ENCODE assay signal across 8 cellular contexts in genomic region chr6:106098383-106099234, GRCh38. TPM values are rescaled to one million over a fixed set of nuclear protein-coding genes. Genes with fewer than 3 reads are reported as not detected.
DNase-seq lines count a peak whose midpoint lies in the region; ATAC-seq and TF ChIP-seq lines count a peak whose summit lies in the region.

No MANE protein-coding gene starts in this region.

- no peak for TF ChIP-seq CTCF in H9 (conservative IDR thresholded peaks at IDR 0.05)

- H4K91ac ChIP-seq in H9 (ENCODE audit: insufficient read length, low read depth, low read length) = no peak overlapping the region

- ATAC-seq in GM21390 (IDR thresholded peaks at IDR 0.05; ENCODE audit: unreplicated experiment) (no peak), GM21423 (IDR thresholded peaks at IDR 0.05; ENCODE audit: unreplicated experiment) (no peak)

- no peak overlapping the region for H4K5ac ChIP-seq in H9 (ENCODE audit: insufficient read length, low read depth, low read length)

- no peak overlapping the region for H3K18ac ChIP-seq in H9 (ENCODE audit: insufficient read length, low read depth, low read length)

- H3K23ac ChIP-seq in H9 (ENCODE audit: insufficient read length, low read depth, low read length) = no peak overlapping the region

- no peak overlapping the region for H3K27ac ChIP-seq in H9 (ENCODE audit: insufficient read length, low read depth, low read length)

- no peak overlapping the region for H3K56ac ChIP-seq in H9 (ENCODE audit: insufficient read length, low read depth, low read length)

- H3K79me2 ChIP-seq in H9 (ENCODE audit: insufficient read depth, low read length) = no peaks in the 10 kb centered on the region

- peaks cover 26 to 46% of the 10 kb centered on the region in 2 experiments for H3K4me1 Mint-ChIP-seq in H9
- H3K4me1 Mint-ChIP-seq in activated naive CD4-positive, alpha-beta T cell treated with anti-CD3 and anti-CD28 coated beads, Interleukin-2, amount 10 ng/mL, durations not matched to agents 7 days and 5 days = peaks cover 98% of the 10 kb centered on the region

- H3K4me3 Mint-ChIP-seq in H9 = peak overlapping the region; percentile 44 to 70
- peak overlapping the region; percentile 85 for H3K4me3 Mint-ChIP-seq in activated naive CD4-positive, alpha-beta T cell treated with anti-CD3 and anti-CD28 coated beads, Interleukin-2, amount 10 ng/mL, durations not matched to agents 7 days and 5 days

- peak overlapping the region in 1 of 3 experiments; percentile 81; a peak in 2 of 7 replicates for H3K27ac Mint-ChIP-seq in H9
- peak overlapping the region; percentile 98 for H3K27ac Mint-ChIP-seq in activated naive CD4-positive, alpha-beta T cell treated with anti-CD3 and anti-CD28 coated beads, Interleukin-2, amount 10 ng/mL, durations not matched to agents 7 days and 5 days

- peak overlapping the region; percentile 41 for H3K4me3 ChIP-seq in iPS-15b (ENCODE audit: low read depth, low read length)

- H2BK15ac ChIP-seq in H9 (ENCODE audit: low read depth, low read length) = no peak overlapping the region

- H2AK5ac ChIP-seq in H9 (ENCODE audit: insufficient read length, low read length) = no peak overlapping the region

- no peak overlapping the region for H2BK120ac ChIP-seq in H9 (ENCODE audit: low read depth, low read length, poor library complexity, severe bottlenecking)

- no peaks in the 10 kb centered on the region for H4K20me1 ChIP-seq in H9 (ENCODE audit: control insufficient read depth, insufficient read depth, insufficient read length)

- H2BK20ac ChIP-seq in H9 (ENCODE audit: low read depth, low read length, poor library complexity, severe bottlenecking) = no peak overlapping the region

- no peak overlapping the region for H2BK12ac ChIP-seq in H9 (ENCODE audit: insufficient read length, low read depth, low read length)

- H3K36me3 Mint-ChIP-seq in H9 (ENCODE audit: insufficient read depth in 1 of 3, low read depth in 3 of 3) = no peaks in the 10 kb centered on the region
- peaks cover 75% of the 10 kb centered on the region for H3K36me3 Mint-ChIP-seq in activated naive CD4-positive, alpha-beta T cell treated with anti-CD3 and anti-CD28 coated beads, Interleukin-2, amount 10 ng/mL, durations not matched to agents 7 days and 5 days

- no peaks in the 10 kb centered on the region for H3K79me1 ChIP-seq in H9 (ENCODE audit: insufficient read depth, low read depth, low read length, poor library complexity, severe bottlenecking)

- H3K4me2 ChIP-seq in H9 (ENCODE audit: insufficient read depth, insufficient read length, low read length) = peak overlapping the region; percentile 76

- H3K4ac ChIP-seq in H9 (ENCODE audit: low read depth, low read length) = no peak overlapping the region

- no peak overlapping the region for H3T11ph ChIP-seq in H9 (ENCODE audit: low read length)

- no peak overlapping the region for H3K9ac ChIP-seq in H9 (ENCODE audit: extremely low read depth, insufficient read length, low read length)
- no peak overlapping the region for H3K9ac ChIP-seq in iPS-15b (ENCODE audit: low read depth, low read length)

- peaks cover 3% of the 10 kb centered on the region; the same call in 1 of the 2 replicates for H3K4me1 ChIP-seq in H9 (ENCODE audit: insufficient read depth, low read length)
- H3K4me1 ChIP-seq in iPS-15b (ENCODE audit: control insufficient read depth, insufficient read depth, low read length) = peaks cover 15% of the 10 kb centered on the region

- H3K27me3 Mint-ChIP-seq in H9 (ENCODE audit: low read depth) = peaks cover 3% of the 10 kb centered on the region
- peaks cover 11% of the 10 kb centered on the region for H3K27me3 Mint-ChIP-seq in activated naive CD4-positive, alpha-beta T cell treated with anti-CD3 and anti-CD28 coated beads, Interleukin-2, amount 10 ng/mL, durations not matched to agents 7 days and 5 days

- peak overlapping the region; percentile 82 for H2AFZ ChIP-seq in H9 (ENCODE audit: low read length)

- no peaks in the 10 kb centered on the region for H3K36me3 ChIP-seq in iPS-15b (ENCODE audit: control insufficient read depth, insufficient read depth, low read length)

- no peak overlapping the region for H4K8ac ChIP-seq in H9 (replicated peaks; ENCODE audit: insufficient read length, low read depth, low read length)

- DNase-seq in CD1c-positive myeloid dendritic cell (ENCODE audit: extremely low spot score) = peak; percentile 58
- no peak for DNase-seq in H9
- DNase-seq in RPMI7951 (ENCODE audit: low read depth) = peak; percentile 36
- DNase-seq in activated naive CD4-positive, alpha-beta T cell treated with anti-CD3 and anti-CD28 coated beads, Interleukin-2, amount 10 ng/mL, durations not matched to agents 7 days and 5 days = peak; percentile 85
- DNase-seq in stimulated activated CD4-positive, alpha-beta T cell treated with anti-CD3 and anti-CD28 coated beads, Interleukin-4, amount 100 ng/mL, for 48 hours (ENCODE audit: low read depth in 2 of 2) = peak; percentile 67 to 79

- peaks cover 2% of the 10 kb centered on the region; the same call in 1 of the 2 replicates for H3K27me3 ChIP-seq in H9 (ENCODE audit: insufficient read depth, low read length)
- peaks cover 44% of the 10 kb centered on the region for H3K27me3 ChIP-seq in iPS-15b (ENCODE audit: control insufficient read depth, insufficient read depth, low read length)

- CTCF ChIA-PET in activated naive CD4-positive, alpha-beta T cell treated with anti-CD3 and anti-CD28 coated beads, Interleukin-2, amount 10 ng/mL, durations not matched to agents 7 days and 5 days (lab: Charles Lee) = interaction anchor here (1.2 to 1.8 kb wide), 7 partner anchors 11 to 124 kb away, joined by 3 to 11 read pairs (median 3); partner anchors contain the start of gene PRDM1

- H2BK5ac ChIP-seq in H9 (ENCODE audit: insufficient read length, low read length) = no peak overlapping the region

- peaks cover 5% of the 10 kb centered on the region for H3K23me2 ChIP-seq in H9 (ENCODE audit: insufficient read length, low read depth, low read length, poor library complexity, severe bottlenecking)

- no peaks in the 10 kb centered on the region for H3K9me3 ChIP-seq in H9 (ENCODE audit: control insufficient read depth, low read depth, low read length)
- no peaks in the 10 kb centered on the region for H3K9me3 ChIP-seq in iPS-15b (ENCODE audit: control insufficient read depth, insufficient read depth, low read length)

- no CpG with 5 or more reads among the region's 19 CpGs for WGBS in H9 (ENCODE audit: extremely low coverage, insufficient read length, low lambda C conversion rate)

- H3K9me3 Mint-ChIP-seq in H9 = no peaks in the 10 kb centered on the region
- H3K9me3 Mint-ChIP-seq in activated naive CD4-positive, alpha-beta T cell treated with anti-CD3 and anti-CD28 coated beads, Interleukin-2, amount 10 ng/mL, durations not matched to agents 7 days and 5 days = no peaks in the 10 kb centered on the region

- no peak overlapping the region for H3K14ac ChIP-seq in H9 (ENCODE audit: insufficient read depth, low read length)

RNA-seq across cellular contexts. Expression of gene PRDM1, which starts 12.5 kb away (rescaled TPM):
- 2.3 and 2.9 TPM in 2 replicates for total RNA-seq in H9 (2021)
- total RNA-seq in RPMI7951 (2014; rRNA removed; shearing (Covaris generic)) = 4.7 TPM in 2 replicates
